14 cellular contexts compared by ENCODE assay signal in the genomic region with DNA sequence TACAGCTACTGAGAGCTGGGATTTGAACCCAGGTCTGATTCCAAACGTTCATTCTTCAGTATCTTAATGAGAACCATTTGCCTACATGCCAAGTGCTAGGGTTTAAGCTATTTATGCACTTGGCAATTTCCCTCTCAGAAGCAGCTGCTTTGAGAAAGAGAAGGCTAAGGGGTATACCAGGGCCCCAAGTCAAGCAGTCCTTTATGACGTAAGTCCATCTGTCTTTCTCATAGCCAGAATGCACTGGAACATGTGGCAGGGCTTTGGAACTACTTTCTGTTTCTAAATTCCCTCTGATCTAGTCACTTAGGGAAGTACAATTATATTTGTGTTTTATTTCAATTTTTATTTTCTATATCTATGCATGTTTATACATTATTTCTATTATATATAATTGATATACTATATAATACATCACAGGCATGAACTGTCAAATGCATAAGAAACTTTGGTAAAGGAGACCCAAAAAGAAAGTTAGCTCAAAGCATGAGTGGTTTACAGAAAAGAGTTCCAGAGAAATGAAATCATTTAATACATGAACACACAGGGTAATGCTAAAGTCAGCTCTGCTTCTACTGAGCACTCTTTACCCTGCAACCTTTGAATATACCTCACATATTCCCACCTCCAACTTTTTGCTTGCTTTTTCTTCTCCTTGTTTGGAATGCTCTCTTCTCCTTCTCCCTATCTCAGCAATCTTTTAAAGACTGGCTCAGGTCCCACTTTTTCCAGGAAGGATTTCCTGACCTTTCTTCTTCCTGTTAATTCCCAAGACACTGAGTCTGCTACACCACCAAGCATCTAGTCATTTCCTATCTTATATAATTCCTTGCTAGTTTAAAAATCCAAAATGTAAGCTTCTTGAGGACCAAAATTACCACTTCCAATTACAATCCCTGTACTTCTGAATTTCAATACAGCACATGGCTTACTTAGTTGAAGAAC.
DNase-seq lines count a peak whose midpoint lies in the region; ATAC-seq and TF ChIP-seq lines count a peak whose summit lies in the region.
"Had no signal": no experiment of that assay in that cellular context is flagged by ENCODE, and none has a peak within 500 bp of the region (broad histone marks: within the 10 kb centered on the region; RNA-seq: fewer than 3 reads in every experiment).

No MANE protein-coding gene starts in this region.

- H3K9ac ChIP-seq in rectal smooth muscle tissue (ENCODE audit: low read length): no peak overlapping the region

- H3K4me1 ChIP-seq in rectal smooth muscle tissue (ENCODE audit: control insufficient read depth, insufficient read depth, low read length): peaks cover 13% of the 10 kb centered on the region

- H3K36me3 ChIP-seq in rectal smooth muscle tissue (ENCODE audit: control insufficient read depth, insufficient read depth, low read length): no peaks in the 10 kb centered on the region

- no peak for ATAC-seq in HG03045 (IDR thresholded peaks at IDR 0.05; ENCODE audit: unreplicated experiment)
- no peak for ATAC-seq in GM18498 (IDR thresholded peaks at IDR 0.05; ENCODE audit: unreplicated experiment)

- TF ChIP-seq CTCF in fibroblast of mammary gland (conservative IDR thresholded peaks at IDR 0.05; ENCODE audit: control insufficient read depth, insufficient read depth, low read depth, low read length): no peak

- peak overlapping the region; percentile 3 for H3K27ac ChIP-seq in rectal smooth muscle tissue (ENCODE audit: low read depth, low read length)
- H3K27ac ChIP-seq: 22Rv1, tibial nerve had no signal

- H3K27me3 ChIP-seq in rectal smooth muscle tissue (ENCODE audit: control insufficient read depth, insufficient read depth, low read length): no peaks in the 10 kb centered on the region
- H3K27me3 ChIP-seq: tibial nerve had no signal

- DNase-seq in NOMO-1 treated with DMSO at 0.1 percent for 48 hours (lab: John Stamatoyannopoulos, UW; ENCODE audit: unreplicated experiment): peak; percentile 23
- no peak for DNase-seq in NOMO-1 treated with dmso at 0.1 percent for 144 hours (lab: John Stamatoyannopoulos, UW; ENCODE audit: unreplicated experiment)
- peak; percentile 86 for DNase-seq in NCI-H82 (lab: John Stamatoyannopoulos, UW)
- DNase-seq in fibroblast of mammary gland (ENCODE audit: low read depth): peak; percentile 74
- no peak for DNase-seq in NCI-H526 treated with DMSO at 0.1 percent for 48 hours (lab: John Stamatoyannopoulos, UW)
- DNase-seq: activated B cell treated with CpG ODN at 0.5 μM for 24 hours; activated T-cell treated with anti-CD3 and anti-CD28 coated beads, Interleukin-2, amount 50 U/mL, for 1 hour; DMS79 had no signal

- H3K4me3 ChIP-seq in fibroblast of mammary gland (ENCODE audit: control insufficient read depth, low read depth, low read length) (no peak overlapping the region), rectal smooth muscle tissue (ENCODE audit: low read length) (no peak overlapping the region)
- H3K4me3 ChIP-seq: smooth muscle cell, tibial nerve had no signal

Comparison
In these comparisons a context has a peak if more than half of its experiments do, and no peak if none do; other contexts are left out.
1. DNase-seq: peak in NOMO-1 treated with DMSO at 0.1 percent for 48 hours (single experiment), NCI-H82 (single experiment) and fibroblast of mammary gland (single experiment); none in NOMO-1 treated with dmso at 0.1 percent for 144 hours (single experiment) and NCI-H526 treated with DMSO at 0.1 percent for 48 hours (single experiment).